ENCODE assay signal across 1 cellular context in genomic region chr6:34602318-34603111, GRCh38.
TF ChIP-seq lines count a peak whose summit lies in the region.

No MANE protein-coding gene starts in this region.

TF ChIP-seq in HepG2, 621 proteins besides CTCF, POLR2A, EP300 and RAD21 (continued from another document and continues in another):
- no peak for TF ChIP-seq TERF1 (CRISPR knock-in tag; IDR thresholded peaks at IDR 0.05)
- no peak for TF ChIP-seq ZNF256 (CRISPR knock-in tag; conservative IDR thresholded peaks at IDR 0.05)
- TF ChIP-seq ZNF20 (CRISPR knock-in tag; IDR thresholded peaks at IDR 0.05), result no peak
- TF ChIP-seq BRD4 (CRISPR knock-in tag; IDR thresholded peaks at IDR 0.05), result no peak
- TF ChIP-seq ZNF549 (CRISPR knock-in tag; IDR thresholded peaks at IDR 0.05), result no peak
- no peak for TF ChIP-seq HNRNPK (IDR thresholded peaks at IDR 0.05; ENCODE audit: low read depth, low read length, poor library complexity, severe bottlenecking)
- TF ChIP-seq ZNF281 (CRISPR knock-in tag; IDR thresholded peaks at IDR 0.05; ENCODE audit: borderline replicate concordance), result no peak
- no peak for TF ChIP-seq ZNF652 (CRISPR knock-in tag; IDR thresholded peaks at IDR 0.05; ENCODE audit: borderline replicate concordance, low read depth)
- no peak for TF ChIP-seq POLR2AphosphoS5 (IDR thresholded peaks at IDR 0.05; ENCODE audit: low read depth, low read length)
- TF ChIP-seq PHB2 (IDR thresholded peaks at IDR 0.05; ENCODE audit: partially characterized antibody), result no peak
- TF ChIP-seq RBM22 (optimal IDR thresholded peaks at IDR 0.05; ENCODE audit: low read length), result no peak
- TF ChIP-seq PATZ1 (CRISPR knock-in tag; IDR thresholded peaks at IDR 0.05), result peak; percentile 48
- no peak for TF ChIP-seq ZNF333 (CRISPR knock-in tag; IDR thresholded peaks at IDR 0.05; ENCODE audit: borderline replicate concordance)
- 0 out of 2 replicates have a peak, but pooled peaks have one; percentile 47 for TF ChIP-seq HOMEZ (CRISPR knock-in tag; IDR thresholded peaks at IDR 0.05; ENCODE audit: low read depth)
- TF ChIP-seq ATF5 (CRISPR knock-in tag; IDR thresholded peaks at IDR 0.05; ENCODE audit: low read depth), result no peak
- TF ChIP-seq RFX1 (IDR thresholded peaks at IDR 0.05), result no peak
- TF ChIP-seq ZNF644 (CRISPR knock-in tag; IDR thresholded peaks at IDR 0.05; ENCODE audit: low read depth), result no peak
- no peak for TF ChIP-seq ZNF841 (CRISPR knock-in tag; IDR thresholded peaks at IDR 0.05; ENCODE audit: borderline replicate concordance)
- no peak for TF ChIP-seq IKZF4 (CRISPR knock-in tag; IDR thresholded peaks at IDR 0.05; ENCODE audit: borderline replicate concordance, low read depth, not compliant biosample characterization)
- no peak for TF ChIP-seq RNF2 (conservative IDR thresholded peaks at IDR 0.05; ENCODE audit: low read depth)
- no peak for TF ChIP-seq ZNF772 (CRISPR knock-in tag; IDR thresholded peaks at IDR 0.05)
- peak; percentile 84 for TF ChIP-seq MAFF (IDR thresholded peaks at IDR 0.05; ENCODE audit: low read depth, low read length)
- TF ChIP-seq ZNF746 (CRISPR knock-in tag; IDR thresholded peaks at IDR 0.05), result no peak
- no peak for TF ChIP-seq CREBL2 (CRISPR knock-in tag; IDR thresholded peaks at IDR 0.05; ENCODE audit: borderline replicate concordance)
- TF ChIP-seq HBP1 (CRISPR knock-in tag; IDR thresholded peaks at IDR 0.05; ENCODE audit: low read depth), result no peak
- TF ChIP-seq ZBTB33 (CRISPR knock-in tag; IDR thresholded peaks at IDR 0.05), result no peak
- no peak for TF ChIP-seq PHF8 (CRISPR knock-in tag; IDR thresholded peaks at IDR 0.05)
- no peak for TF ChIP-seq ZBTB14 (CRISPR knock-in tag; IDR thresholded peaks at IDR 0.05)
- no peak for TF ChIP-seq ZNF713 (CRISPR knock-in tag; IDR thresholded peaks at IDR 0.05)
- TF ChIP-seq ZFP41 (CRISPR knock-in tag; IDR thresholded peaks at IDR 0.05; ENCODE audit: borderline replicate concordance), result no peak
- no peak for TF ChIP-seq ZSCAN29 (CRISPR knock-in tag; conservative IDR thresholded peaks at IDR 0.05)
- no peak for TF ChIP-seq ZNF101 (CRISPR knock-in tag; IDR thresholded peaks at IDR 0.05; ENCODE audit: borderline replicate concordance, low read depth)
- TF ChIP-seq ETV6 (CRISPR knock-in tag; conservative IDR thresholded peaks at IDR 0.05), result no peak
- TF ChIP-seq ZNF777 (CRISPR knock-in tag; IDR thresholded peaks at IDR 0.05), result no peak
- no peak for TF ChIP-seq NFYC (CRISPR knock-in tag; IDR thresholded peaks at IDR 0.05)
- TF ChIP-seq ARID4A (CRISPR knock-in tag; IDR thresholded peaks at IDR 0.05; ENCODE audit: borderline replicate concordance), result peak; percentile 21; the same call in 1 of the 2 replicates
- TF ChIP-seq ZNF441 (CRISPR knock-in tag; IDR thresholded peaks at IDR 0.05; ENCODE audit: borderline replicate concordance), result no peak
- no peak for TF ChIP-seq FLYWCH1 (CRISPR knock-in tag; IDR thresholded peaks at IDR 0.05)
- TF ChIP-seq E2F1 (CRISPR knock-in tag; IDR thresholded peaks at IDR 0.05), result no peak
- no peak for TF ChIP-seq HES4 (CRISPR knock-in tag; IDR thresholded peaks at IDR 0.05; ENCODE audit: borderline replicate concordance)
- peak; percentile 31; the same call in 1 of the 2 replicates for TF ChIP-seq MYPOP (CRISPR knock-in tag; IDR thresholded peaks at IDR 0.05)
- TF ChIP-seq RBM39 (IDR thresholded peaks at IDR 0.05; ENCODE audit: low read depth, low read length, poor library complexity, severe bottlenecking), result no peak
- TF ChIP-seq ZNF547 (CRISPR knock-in tag; IDR thresholded peaks at IDR 0.05), result no peak
